Comparison of ENCODE assay signal across 1 cellular context in the genomic region with DNA sequence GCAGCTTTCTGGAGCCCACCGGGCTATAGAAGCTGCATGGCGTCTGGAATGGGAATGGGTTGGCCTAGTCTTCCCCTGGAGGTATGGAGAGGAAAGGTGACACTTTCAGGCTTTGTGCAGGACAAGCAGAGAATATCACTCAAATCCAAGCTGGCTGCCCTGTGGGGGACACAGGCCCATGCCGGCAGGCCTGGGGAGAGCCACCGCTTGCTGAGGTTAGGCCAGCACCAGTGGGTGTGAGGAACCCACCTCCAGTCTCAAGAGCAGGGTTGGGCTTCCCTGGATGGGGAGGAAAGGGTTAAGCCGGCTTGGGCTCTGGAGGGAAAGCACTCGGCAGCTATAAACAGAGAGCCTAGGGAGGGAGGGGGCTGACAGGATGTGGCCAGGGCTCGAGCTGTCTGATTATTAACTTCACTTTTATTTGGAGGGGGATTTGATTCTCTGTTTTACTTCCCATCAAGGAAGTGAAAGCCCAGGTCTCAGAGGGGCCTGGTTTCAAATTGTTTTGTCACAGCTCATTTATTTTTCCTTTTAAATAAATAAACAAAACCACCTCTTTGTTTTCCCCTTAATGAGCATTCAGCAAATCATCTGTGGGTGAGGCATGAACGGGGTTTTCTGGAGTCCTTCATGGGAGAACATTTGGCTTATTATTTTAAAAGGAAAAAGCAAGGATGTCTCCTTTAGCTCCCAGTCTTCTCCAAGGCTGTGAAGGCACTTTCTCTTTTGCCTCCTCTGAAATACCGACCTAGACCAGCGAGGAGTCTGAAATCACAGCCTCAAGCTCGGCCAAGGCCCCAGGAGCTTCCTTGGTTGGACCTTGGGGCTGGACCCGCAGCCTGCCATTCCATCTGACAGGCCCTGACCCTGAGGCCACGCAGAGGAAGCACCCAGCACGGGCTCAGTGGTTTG.
A peak's percentile ranks its signal among the peaks of the same experiment; 100 is the strongest.
TF ChIP-seq lines count a peak whose summit lies in the region.

No MANE protein-coding gene starts in this region.

TF ChIP-seq in HepG2, 621 proteins besides CTCF, POLR2A, EP300 and RAD21 (continued from another document and continues in another):
- TF ChIP-seq, protein P1, sequence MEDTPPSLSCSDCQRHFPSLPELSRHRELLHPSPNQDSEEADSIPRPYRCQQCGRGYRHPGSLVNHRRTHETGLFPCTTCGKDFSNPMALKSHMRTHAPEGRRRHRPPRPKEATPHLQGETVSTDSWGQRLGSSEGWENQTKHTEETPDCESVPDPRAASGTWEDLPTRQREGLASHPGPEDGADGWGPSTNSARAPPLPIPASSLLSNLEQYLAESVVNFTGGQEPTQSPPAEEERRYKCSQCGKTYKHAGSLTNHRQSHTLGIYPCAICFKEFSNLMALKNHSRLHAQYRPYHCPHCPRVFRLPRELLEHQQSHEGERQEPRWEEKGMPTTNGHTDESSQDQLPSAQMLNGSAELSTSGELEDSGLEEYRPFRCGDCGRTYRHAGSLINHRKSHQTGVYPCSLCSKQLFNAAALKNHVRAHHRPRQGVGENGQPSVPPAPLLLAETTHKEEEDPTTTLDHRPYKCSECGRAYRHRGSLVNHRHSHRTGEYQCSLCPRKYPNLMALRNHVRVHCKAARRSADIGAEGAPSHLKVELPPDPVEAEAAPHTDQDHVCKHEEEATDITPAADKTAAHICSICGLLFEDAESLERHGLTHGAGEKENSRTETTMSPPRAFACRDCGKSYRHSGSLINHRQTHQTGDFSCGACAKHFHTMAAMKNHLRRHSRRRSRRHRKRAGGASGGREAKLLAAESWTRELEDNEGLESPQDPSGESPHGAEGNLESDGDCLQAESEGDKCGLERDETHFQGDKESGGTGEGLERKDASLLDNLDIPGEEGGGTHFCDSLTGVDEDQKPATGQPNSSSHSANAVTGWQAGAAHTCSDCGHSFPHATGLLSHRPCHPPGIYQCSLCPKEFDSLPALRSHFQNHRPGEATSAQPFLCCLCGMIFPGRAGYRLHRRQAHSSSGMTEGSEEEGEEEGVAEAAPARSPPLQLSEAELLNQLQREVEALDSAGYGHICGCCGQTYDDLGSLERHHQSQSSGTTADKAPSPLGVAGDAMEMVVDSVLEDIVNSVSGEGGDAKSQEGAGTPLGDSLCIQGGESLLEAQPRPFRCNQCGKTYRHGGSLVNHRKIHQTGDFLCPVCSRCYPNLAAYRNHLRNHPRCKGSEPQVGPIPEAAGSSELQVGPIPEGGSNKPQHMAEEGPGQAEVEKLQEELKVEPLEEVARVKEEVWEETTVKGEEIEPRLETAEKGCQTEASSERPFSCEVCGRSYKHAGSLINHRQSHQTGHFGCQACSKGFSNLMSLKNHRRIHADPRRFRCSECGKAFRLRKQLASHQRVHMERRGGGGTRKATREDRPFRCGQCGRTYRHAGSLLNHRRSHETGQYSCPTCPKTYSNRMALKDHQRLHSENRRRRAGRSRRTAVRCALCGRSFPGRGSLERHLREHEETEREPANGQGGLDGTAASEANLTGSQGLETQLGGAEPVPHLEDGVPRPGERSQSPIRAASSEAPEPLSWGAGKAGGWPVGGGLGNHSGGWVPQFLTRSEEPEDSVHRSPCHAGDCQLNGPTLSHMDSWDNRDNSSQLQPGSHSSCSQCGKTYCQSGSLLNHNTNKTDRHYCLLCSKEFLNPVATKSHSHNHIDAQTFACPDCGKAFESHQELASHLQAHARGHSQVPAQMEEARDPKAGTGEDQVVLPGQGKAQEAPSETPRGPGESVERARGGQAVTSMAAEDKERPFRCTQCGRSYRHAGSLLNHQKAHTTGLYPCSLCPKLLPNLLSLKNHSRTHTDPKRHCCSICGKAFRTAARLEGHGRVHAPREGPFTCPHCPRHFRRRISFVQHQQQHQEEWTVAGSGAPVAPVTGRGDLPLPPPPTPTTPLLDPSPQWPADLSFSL (CRISPR knock-in tag; IDR thresholded peaks at IDR 0.05), result no peak
- TF ChIP-seq ZNF749 (CRISPR knock-in tag; IDR thresholded peaks at IDR 0.05; ENCODE audit: borderline replicate concordance) (no peak), KMT2A (CRISPR knock-in tag; IDR thresholded peaks at IDR 0.05) (no peak; the same call in 1 of the 2 replicates), KLF13 (CRISPR knock-in tag; IDR thresholded peaks at IDR 0.05) (no peak), ERF (CRISPR knock-in tag; IDR thresholded peaks at IDR 0.05) (0 out of 2 replicates have a peak, but pooled peaks have one; percentile 16), ZNF33A (CRISPR knock-in tag; IDR thresholded peaks at IDR 0.05; ENCODE audit: borderline replicate concordance) (no peak), TBP (CRISPR knock-in tag; IDR thresholded peaks at IDR 0.05) (no peak), GABPA (IDR thresholded peaks at IDR 0.05; ENCODE audit: low read depth, low read length) (no peak), GABPA (CRISPR knock-in tag; IDR thresholded peaks at IDR 0.05; ENCODE audit: low read depth) (no peak), ZNF224 (CRISPR knock-in tag; IDR thresholded peaks at IDR 0.05) (no peak), THAP11 (CRISPR knock-in tag; IDR thresholded peaks at IDR 0.05) (no peak), IKZF1 (IDR thresholded peaks at IDR 0.05) (no peak), ZNF292 (CRISPR knock-in tag; IDR thresholded peaks at IDR 0.05; ENCODE audit: borderline replicate concordance, low read depth) (peak; percentile 66; the same call in 1 of the 2 replicates), GABPB1 (CRISPR knock-in tag; IDR thresholded peaks at IDR 0.05) (peak; percentile 24; the same call in 1 of the 2 replicates), PRMT3 (CRISPR knock-in tag; IDR thresholded peaks at IDR 0.05; ENCODE audit: borderline replicate concordance, low read depth) (no peak)
- TF ChIP-seq, protein P2, sequence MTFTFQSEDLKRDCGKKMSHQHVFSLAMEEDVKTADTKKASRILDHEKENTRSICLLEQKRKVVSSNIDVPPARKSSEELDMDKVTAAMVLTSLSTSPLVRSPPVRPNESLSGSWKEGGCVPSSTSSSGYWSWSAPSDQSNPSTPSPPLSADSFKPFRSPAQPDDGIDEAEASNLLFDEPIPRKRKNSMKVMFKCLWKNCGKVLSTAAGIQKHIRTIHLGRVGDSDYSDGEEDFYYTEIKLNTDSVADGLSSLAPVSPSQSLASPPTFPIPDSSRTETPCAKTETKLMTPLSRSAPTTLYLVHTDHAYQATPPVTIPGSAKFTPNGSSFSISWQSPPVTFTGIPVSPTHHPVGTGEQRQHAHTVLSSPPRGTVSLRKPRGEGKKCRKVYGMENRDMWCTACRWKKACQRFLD (CRISPR knock-in tag; IDR thresholded peaks at IDR 0.05; ENCODE audit: borderline replicate concordance), result no peak
- TF ChIP-seq, protein P3, sequence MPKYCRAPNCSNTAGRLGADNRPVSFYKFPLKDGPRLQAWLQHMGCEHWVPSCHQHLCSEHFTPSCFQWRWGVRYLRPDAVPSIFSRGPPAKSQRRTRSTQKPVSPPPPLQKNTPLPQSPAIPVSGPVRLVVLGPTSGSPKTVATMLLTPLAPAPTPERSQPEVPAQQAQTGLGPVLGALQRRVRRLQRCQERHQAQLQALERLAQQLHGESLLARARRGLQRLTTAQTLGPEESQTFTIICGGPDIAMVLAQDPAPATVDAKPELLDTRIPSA (CRISPR knock-in tag; IDR thresholded peaks at IDR 0.05; ENCODE audit: borderline replicate concordance), result no peak
- TF ChIP-seq, protein P4, sequence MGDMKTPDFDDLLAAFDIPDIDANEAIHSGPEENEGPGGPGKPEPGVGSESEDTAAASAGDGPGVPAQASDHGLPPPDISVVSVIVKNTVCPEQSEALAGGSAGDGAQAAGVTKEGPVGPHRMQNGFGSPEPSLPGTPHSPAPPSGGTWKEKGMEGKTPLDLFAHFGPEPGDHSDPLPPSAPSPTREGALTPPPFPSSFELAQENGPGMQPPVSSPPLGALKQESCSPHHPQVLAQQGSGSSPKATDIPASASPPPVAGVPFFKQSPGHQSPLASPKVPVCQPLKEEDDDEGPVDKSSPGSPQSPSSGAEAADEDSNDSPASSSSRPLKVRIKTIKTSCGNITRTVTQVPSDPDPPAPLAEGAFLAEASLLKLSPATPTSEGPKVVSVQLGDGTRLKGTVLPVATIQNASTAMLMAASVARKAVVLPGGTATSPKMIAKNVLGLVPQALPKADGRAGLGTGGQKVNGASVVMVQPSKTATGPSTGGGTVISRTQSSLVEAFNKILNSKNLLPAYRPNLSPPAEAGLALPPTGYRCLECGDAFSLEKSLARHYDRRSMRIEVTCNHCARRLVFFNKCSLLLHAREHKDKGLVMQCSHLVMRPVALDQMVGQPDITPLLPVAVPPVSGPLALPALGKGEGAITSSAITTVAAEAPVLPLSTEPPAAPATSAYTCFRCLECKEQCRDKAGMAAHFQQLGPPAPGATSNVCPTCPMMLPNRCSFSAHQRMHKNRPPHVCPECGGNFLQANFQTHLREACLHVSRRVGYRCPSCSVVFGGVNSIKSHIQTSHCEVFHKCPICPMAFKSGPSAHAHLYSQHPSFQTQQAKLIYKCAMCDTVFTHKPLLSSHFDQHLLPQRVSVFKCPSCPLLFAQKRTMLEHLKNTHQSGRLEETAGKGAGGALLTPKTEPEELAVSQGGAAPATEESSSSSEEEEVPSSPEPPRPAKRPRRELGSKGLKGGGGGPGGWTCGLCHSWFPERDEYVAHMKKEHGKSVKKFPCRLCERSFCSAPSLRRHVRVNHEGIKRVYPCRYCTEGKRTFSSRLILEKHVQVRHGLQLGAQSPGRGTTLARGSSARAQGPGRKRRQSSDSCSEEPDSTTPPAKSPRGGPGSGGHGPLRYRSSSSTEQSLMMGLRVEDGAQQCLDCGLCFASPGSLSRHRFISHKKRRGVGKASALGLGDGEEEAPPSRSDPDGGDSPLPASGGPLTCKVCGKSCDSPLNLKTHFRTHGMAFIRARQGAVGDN (CRISPR knock-in tag; IDR thresholded peaks at IDR 0.05), result peak; percentile 82
- TF ChIP-seq, protein P5, sequence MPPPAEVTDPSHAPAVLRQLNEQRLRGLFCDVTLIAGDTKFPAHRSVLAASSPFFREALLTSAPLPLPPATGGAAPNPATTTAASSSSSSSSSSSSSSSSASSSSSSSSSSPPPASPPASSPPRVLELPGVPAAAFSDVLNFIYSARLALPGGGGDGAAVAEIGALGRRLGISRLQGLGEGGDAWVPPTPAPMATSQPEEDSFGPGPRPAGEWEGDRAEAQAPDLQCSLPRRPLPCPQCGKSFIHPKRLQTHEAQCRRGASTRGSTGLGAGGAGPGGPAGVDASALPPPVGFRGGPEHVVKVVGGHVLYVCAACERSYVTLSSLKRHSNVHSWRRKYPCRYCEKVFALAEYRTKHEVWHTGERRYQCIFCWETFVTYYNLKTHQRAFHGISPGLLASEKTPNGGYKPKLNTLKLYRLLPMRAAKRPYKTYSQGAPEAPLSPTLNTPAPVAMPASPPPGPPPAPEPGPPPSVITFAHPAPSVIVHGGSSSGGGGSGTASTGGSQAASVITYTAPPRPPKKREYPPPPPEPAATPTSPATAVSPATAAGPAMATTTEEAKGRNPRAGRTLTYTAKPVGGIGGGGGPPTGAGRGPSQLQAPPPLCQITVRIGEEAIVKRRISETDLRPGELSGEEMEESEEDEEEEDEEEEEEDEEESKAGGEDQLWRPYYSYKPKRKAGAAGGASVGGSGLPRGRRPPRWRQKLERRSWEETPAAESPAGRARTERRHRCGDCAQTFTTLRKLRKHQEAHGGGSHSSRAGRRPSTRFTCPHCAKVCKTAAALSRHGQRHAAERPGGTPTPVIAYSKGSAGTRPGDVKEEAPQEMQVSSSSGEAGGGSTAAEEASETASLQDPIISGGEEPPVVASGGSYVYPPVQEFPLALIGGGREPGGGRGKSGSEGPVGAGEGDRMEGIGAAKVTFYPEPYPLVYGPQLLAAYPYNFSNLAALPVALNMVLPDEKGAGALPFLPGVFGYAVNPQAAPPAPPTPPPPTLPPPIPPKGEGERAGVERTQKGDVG (CRISPR knock-in tag; IDR thresholded peaks at IDR 0.05; ENCODE audit: borderline replicate concordance), result no peak
- TF ChIP-seq, protein P6, sequence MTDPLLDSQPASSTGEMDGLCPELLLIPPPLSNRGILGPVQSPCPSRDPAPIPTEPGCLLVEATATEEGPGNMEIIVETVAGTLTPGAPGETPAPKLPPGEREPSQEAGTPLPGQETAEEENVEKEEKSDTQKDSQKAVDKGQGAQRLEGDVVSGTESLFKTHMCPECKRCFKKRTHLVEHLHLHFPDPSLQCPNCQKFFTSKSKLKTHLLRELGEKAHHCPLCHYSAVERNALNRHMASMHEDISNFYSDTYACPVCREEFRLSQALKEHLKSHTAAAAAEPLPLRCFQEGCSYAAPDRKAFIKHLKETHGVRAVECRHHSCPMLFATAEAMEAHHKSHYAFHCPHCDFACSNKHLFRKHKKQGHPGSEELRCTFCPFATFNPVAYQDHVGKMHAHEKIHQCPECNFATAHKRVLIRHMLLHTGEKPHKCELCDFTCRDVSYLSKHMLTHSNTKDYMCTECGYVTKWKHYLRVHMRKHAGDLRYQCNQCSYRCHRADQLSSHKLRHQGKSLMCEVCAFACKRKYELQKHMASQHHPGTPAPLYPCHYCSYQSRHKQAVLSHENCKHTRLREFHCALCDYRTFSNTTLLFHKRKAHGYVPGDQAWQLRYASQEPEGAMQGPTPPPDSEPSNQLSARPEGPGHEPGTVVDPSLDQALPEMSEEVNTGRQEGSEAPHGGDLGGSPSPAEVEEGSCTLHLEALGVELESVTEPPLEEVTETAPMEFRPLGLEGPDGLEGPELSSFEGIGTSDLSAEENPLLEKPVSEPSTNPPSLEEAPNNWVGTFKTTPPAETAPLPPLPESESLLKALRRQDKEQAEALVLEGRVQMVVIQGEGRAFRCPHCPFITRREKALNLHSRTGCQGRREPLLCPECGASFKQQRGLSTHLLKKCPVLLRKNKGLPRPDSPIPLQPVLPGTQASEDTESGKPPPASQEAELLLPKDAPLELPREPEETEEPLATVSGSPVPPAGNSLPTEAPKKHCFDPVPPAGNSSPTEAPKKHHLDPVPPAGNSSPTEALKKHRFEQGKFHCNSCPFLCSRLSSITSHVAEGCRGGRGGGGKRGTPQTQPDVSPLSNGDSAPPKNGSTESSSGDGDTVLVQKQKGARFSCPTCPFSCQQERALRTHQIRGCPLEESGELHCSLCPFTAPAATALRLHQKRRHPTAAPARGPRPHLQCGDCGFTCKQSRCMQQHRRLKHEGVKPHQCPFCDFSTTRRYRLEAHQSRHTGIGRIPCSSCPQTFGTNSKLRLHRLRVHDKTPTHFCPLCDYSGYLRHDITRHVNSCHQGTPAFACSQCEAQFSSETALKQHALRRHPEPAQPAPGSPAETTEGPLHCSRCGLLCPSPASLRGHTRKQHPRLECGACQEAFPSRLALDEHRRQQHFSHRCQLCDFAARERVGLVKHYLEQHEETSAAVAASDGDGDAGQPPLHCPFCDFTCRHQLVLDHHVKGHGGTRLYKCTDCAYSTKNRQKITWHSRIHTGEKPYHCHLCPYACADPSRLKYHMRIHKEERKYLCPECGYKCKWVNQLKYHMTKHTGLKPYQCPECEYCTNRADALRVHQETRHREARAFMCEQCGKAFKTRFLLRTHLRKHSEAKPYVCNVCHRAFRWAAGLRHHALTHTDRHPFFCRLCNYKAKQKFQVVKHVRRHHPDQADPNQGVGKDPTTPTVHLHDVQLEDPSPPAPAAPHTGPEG (CRISPR knock-in tag; IDR thresholded peaks at IDR 0.05), result no peak; the same call in 1 of the 2 replicates
- TF ChIP-seq, protein P7, sequence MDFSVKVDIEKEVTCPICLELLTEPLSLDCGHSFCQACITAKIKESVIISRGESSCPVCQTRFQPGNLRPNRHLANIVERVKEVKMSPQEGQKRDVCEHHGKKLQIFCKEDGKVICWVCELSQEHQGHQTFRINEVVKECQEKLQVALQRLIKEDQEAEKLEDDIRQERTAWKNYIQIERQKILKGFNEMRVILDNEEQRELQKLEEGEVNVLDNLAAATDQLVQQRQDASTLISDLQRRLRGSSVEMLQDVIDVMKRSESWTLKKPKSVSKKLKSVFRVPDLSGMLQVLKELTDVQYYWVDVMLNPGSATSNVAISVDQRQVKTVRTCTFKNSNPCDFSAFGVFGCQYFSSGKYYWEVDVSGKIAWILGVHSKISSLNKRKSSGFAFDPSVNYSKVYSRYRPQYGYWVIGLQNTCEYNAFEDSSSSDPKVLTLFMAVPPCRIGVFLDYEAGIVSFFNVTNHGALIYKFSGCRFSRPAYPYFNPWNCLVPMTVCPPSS (IDR thresholded peaks at IDR 0.05), result no peak
- TF ChIP-seq, protein P8, sequence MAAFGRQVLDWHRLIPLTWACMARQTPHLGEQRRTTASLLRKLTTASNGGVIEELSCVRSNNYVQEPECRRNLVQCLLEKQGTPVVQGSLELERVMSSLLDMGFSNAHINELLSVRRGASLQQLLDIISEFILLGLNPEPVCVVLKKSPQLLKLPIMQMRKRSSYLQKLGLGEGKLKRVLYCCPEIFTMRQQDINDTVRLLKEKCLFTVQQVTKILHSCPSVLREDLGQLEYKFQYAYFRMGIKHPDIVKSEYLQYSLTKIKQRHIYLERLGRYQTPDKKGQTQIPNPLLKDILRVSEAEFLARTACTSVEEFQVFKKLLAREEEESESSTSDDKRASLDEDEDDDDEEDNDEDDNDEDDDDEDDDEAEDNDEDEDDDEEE (CRISPR knock-in tag; IDR thresholded peaks at IDR 0.05), result 0 out of 2 replicates have a peak, but pooled peaks have one; percentile 61
